Comparison of ENCODE assay signal across 8 cellular contexts in genomic region chr17:27892866-27893769, GRCh38. TPM values are rescaled to one million over a fixed set of nuclear protein-coding genes. Genes with fewer than 3 reads are reported as not detected.
DNase-seq lines count a peak whose midpoint lies in the region; ATAC-seq and TF ChIP-seq lines count a peak whose summit lies in the region.

LYRM9 (minus strand) TSS chr17:27893365; CDS start chr17:27882694, 10,671 bp downstream.

- H3K4me3 Mint-ChIP-seq in type B pancreatic cell: peak within 1 kb of the TSS; percentile 90

- DNase-seq in GM12865 (ENCODE audit: low read depth) (peak; percentile 93), NCI-H1092 treated with DMSO at 0.1 percent for 48 hours (lab: John Stamatoyannopoulos, UW) (peak; percentile 90), adipocyte (ENCODE audit: low read depth) (peak; percentile 96), cardiac septum (ENCODE audit: low spot score) (peak; percentile 97), posterior cingulate gyrus (peak; percentile 85 to 99 (median 89)), type B pancreatic cell (ENCODE audit: extremely low spot score, unreplicated experiment) (peak; percentile 97)

- no peaks in the 10 kb centered on the region for H3K36me3 ChIP-seq in SU-DHL-6 (ENCODE audit: low read length)
- no peaks in the 10 kb centered on the region for H3K36me3 ChIP-seq in adipocyte (ENCODE audit: control insufficient read depth, insufficient read depth, low read length, severe bottlenecking)

- H3K4me1 ChIP-seq in adipocyte (ENCODE audit: control insufficient read depth, insufficient read depth, low read length): peaks cover 23% of the 10 kb centered on the region

- no peaks in the 10 kb centered on the region for H3K79me2 ChIP-seq in SU-DHL-6 (ENCODE audit: insufficient read depth, low read length)

- H3K27ac Mint-ChIP-seq in type B pancreatic cell: peak within 1 kb of the TSS; percentile 66

- no peaks in the 10 kb centered on the region for H3K9me2 ChIP-seq in SU-DHL-6 (replicated peaks; ENCODE audit: insufficient read depth, low read length)

- H3K27me3 ChIP-seq in SU-DHL-6 (ENCODE audit: low read length) (no peaks in the 10 kb centered on the region), adipocyte (replicated peaks; ENCODE audit: control insufficient read depth, insufficient read depth, low read length) (peaks cover under 1% of the 10 kb centered on the region)

- peak within 1 kb of the TSS; percentile 50 for H3K9ac ChIP-seq in SU-DHL-6 (ENCODE audit: low read length)
- H3K9ac ChIP-seq in adipocyte (ENCODE audit: low read length): peak within 1 kb of the TSS; percentile 96

- no peaks in the 10 kb centered on the region for H3K9me3 Mint-ChIP-seq in type B pancreatic cell

- H2AFZ ChIP-seq in SU-DHL-6 (ENCODE audit: low read depth, low read length, severe bottlenecking): peak within 1 kb of the TSS; percentile 88

- intact Hi-C loops in cardiac septum (cut with DNase I) (loop anchor here (10.0 kb wide), 3 partner anchors 142 to 362 kb away; no protein-coding TSS in a partner anchor), posterior cingulate gyrus (cut with DNase I) (loop anchor here (5.0 kb wide), 5 partner anchors 104 to 359 kb away; partner anchors contain the start of gene NLK)

- H4K20me1 ChIP-seq in SU-DHL-6 (ENCODE audit: low read depth, low read length): no peaks in the 10 kb centered on the region

- peak; percentile 94 for TF ChIP-seq CTCF in GM12865 (IDR thresholded peaks at IDR 0.05; ENCODE audit: insufficient read depth, low read depth, low read length, missing control alignments)
- peak; percentile 79 for TF ChIP-seq CTCF in SU-DHL-6 (IDR thresholded peaks at IDR 0.05; ENCODE audit: insufficient read depth, low read length, poor library complexity, severe bottlenecking)
- TF ChIP-seq CTCF in type B pancreatic cell (conservative IDR thresholded peaks at IDR 0.05): peak; percentile 98

- peak; percentile 94 for ATAC-seq in HG02588 (IDR thresholded peaks at IDR 0.05; ENCODE audit: unreplicated experiment)

- peaks cover 24% of the 10 kb centered on the region for H3K27me3 Mint-ChIP-seq in type B pancreatic cell

- H3K36me3 Mint-ChIP-seq in type B pancreatic cell: peaks cover 4% of the 10 kb centered on the region

- H3K4me3 ChIP-seq in GM12865 (ENCODE audit: low read depth, low read length) (peak within 1 kb of the TSS; percentile 69), SU-DHL-6 (ENCODE audit: insufficient read depth, low read length, poor library complexity, severe bottlenecking) (peak within 1 kb of the TSS; percentile 55), adipocyte (ENCODE audit: low read length) (peak within 1 kb of the TSS; percentile 88)

- H3K9me3 ChIP-seq in SU-DHL-6 (ENCODE audit: insufficient read depth, low read length) (no peaks in the 10 kb centered on the region), adipocyte (ENCODE audit: control insufficient read depth, low read length) (no peaks in the 10 kb centered on the region)

- H3K27ac ChIP-seq in SU-DHL-6 (ENCODE audit: low read depth, low read length): no peak within 1 kb of the TSS

- H3K4me1 Mint-ChIP-seq in type B pancreatic cell (ENCODE audit: unreplicated experiment): peaks cover 29% of the 10 kb centered on the region

- peak within 1 kb of the TSS; percentile 63 for H3K4me2 ChIP-seq in SU-DHL-6 (ENCODE audit: low read depth, low read length, poor library complexity, severe bottlenecking)

- H3F3A ChIP-seq in SU-DHL-6 (ENCODE audit: insufficient read depth): no peaks in the 10 kb centered on the region

RNA-seq across cellular contexts. Expression of gene LYRM9, which starts in this region (rescaled TPM):
- total RNA-seq in cardiac septum (8.8 TPM), type B pancreatic cell (ENCODE audit: low replicate concordance) (7.5 and 9.6 TPM in 2 replicates)
